ENCODE assay signal across 13 cellular contexts in the genomic region with DNA sequence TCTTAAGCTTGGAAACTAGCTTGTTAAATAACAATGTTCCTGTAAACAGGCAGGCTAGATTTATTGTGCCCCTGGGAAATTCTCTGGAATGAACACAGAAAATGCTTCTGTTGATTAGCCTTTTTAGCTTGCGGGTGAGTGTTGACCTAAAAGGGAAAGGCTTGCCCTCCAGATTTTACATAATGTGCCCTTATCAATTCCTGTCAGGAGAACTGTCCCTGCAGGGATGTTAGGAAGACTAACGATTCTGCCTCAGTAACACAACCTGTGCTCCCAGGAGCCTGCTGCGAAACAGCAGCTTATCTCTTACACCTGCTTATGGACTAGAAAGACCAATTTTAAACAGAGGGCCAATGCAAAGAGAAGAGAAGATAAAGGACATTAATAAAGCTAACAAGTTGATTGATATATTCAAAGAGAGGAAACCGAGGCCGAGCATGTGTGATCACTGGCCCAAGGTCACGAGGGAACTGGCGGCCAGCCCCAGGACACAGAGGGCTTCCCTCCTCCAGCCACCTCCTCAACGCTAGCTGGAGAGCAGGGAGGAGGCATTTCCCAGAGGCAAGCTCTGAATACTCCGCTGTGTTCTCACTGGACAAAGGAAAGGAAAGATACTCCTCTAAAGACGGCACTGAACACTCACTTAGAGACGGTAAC. TPM values are rescaled to one million over a fixed set of nuclear protein-coding genes. Genes with fewer than 3 reads are reported as not detected.
DNase-seq lines count a peak whose midpoint lies in the region; ATAC-seq and TF ChIP-seq lines count a peak whose summit lies in the region.
"Had no signal": no experiment of that assay in that cellular context is flagged by ENCODE, and none has a peak within 500 bp of the region (broad histone marks: within the 10 kb centered on the region; RNA-seq: fewer than 3 reads in every experiment).

No MANE protein-coding gene starts in this region.

- peak; percentile 69 to 86 for DNase-seq in HAP-1 (ENCODE audit: low spot score in 2 of 2)
- DNase-seq in gastrocnemius medialis = no peak
- DNase-seq in mesenteric fat pad (ENCODE audit: low spot score) = no peak
- DNase-seq in activated CD4-positive, CD25-positive, alpha-beta regulatory T cell (lab: John Stamatoyannopoulos, UW) = no peak
- no peak for DNase-seq in stimulated activated CD4-positive, alpha-beta T cell treated with anti-CD3 and anti-CD28 coated beads, Interleukin-2, amount 100 ng/mL, for 48 hours
- DNase-seq: CD4-positive, alpha-beta memory T cell; cortex of kidney; IMR-90; NCI-H226; SW 1271 had no signal

- no peak overlapping the region for H3K4me3 ChIP-seq in HAP-1
- peak overlapping the region in 2 of 4 donors; percentile 1 to 8 for H3K4me3 ChIP-seq in gastrocnemius medialis

- H3K36me3 ChIP-seq in HAP-1 (replicated peaks) = no peaks in the 10 kb centered on the region
- H3K36me3 ChIP-seq in gastrocnemius medialis = no peaks in the 10 kb centered on the region

- TF ChIP-seq POLR2A in gastrocnemius medialis (IDR thresholded peaks at IDR 0.05) = no peak

- H3K9me3 ChIP-seq in HAP-1 (no peaks in the 10 kb centered on the region), gastrocnemius medialis (no peaks in the 10 kb centered on the region)

- no peak for TF ChIP-seq CTCF in gastrocnemius medialis (IDR thresholded peaks at IDR 0.05 in 4 of 5, conservative IDR thresholded peaks at IDR 0.05 in 1 of 5)

- intact Hi-C loops in gastrocnemius medialis (cut with DNase I; ENCODE audit: low total_unique reads) = loop anchor here (10.0 kb wide), 1 partner anchor 46 kb away; the partner anchor contains the start of gene TJP1

- peaks cover 15% of the 10 kb centered on the region for H3K4me1 ChIP-seq in HAP-1
- H3K4me1 ChIP-seq in gastrocnemius medialis = peaks cover 0 to 7% of the 10 kb centered on the region in 2 donors

- in situ Hi-C loops in HAP-1 (cut with MboI; ENCODE audit: low sequenced_read_pairs) (no loop called here), gastrocnemius medialis (cut with MboI; ENCODE audit: low sequenced_read_pairs in 4 of 4) (no loop called here)

- H3K27ac ChIP-seq in cingulate gyrus (ENCODE audit: low read depth, low read length) (peak overlapping the region; percentile 72), layer of hippocampus (ENCODE audit: low read depth, low read length) (peak overlapping the region; percentile 74), gastrocnemius medialis (peak overlapping the region; percentile 57 to 79 (median 78))

- ATAC-seq in gastrocnemius medialis = peak; percentile 30 to 59
- ATAC-seq in GM19452 (IDR thresholded peaks at IDR 0.05; ENCODE audit: unreplicated experiment) = no peak

- H3K27me3 ChIP-seq in HAP-1 (ENCODE audit: low read depth) (no peaks in the 10 kb centered on the region), layer of hippocampus (ENCODE audit: control insufficient read depth, insufficient read depth, low read length) (no peaks in the 10 kb centered on the region), gastrocnemius medialis (no peaks in the 10 kb centered on the region)

RNA-seq across cellular contexts. Expression of gene TJP1, which starts 48.4 kb away (rescaled TPM):
- total RNA-seq in gastrocnemius medialis = 10 to 100 TPM; 33.2 to 47.2 (median 42.9) TPM
- total RNA-seq in mesenteric fat pad = 89.6 TPM
- total RNA-seq: CD4-positive, alpha-beta memory T cell had no signal

Comparison
In these comparisons a context has a peak if more than half of its experiments do, and no peak if none do; other contexts are left out.
1. DNase-seq: peak in HAP-1 (2 of 2); none in gastrocnemius medialis (0 of 2), mesenteric fat pad (single experiment), activated CD4-positive, CD25-positive, alpha-beta regulatory T cell (0 of 4) and stimulated activated CD4-positive, alpha-beta T cell treated with anti-CD3 and anti-CD28 coated beads, Interleukin-2, amount 100 ng/mL, for 48 hours (0 of 2).
2. Peak in every context shown above with its lines, with median percentiles within 50 percentile points of each other: H3K27ac ChIP-seq.